In the genomic region with DNA sequence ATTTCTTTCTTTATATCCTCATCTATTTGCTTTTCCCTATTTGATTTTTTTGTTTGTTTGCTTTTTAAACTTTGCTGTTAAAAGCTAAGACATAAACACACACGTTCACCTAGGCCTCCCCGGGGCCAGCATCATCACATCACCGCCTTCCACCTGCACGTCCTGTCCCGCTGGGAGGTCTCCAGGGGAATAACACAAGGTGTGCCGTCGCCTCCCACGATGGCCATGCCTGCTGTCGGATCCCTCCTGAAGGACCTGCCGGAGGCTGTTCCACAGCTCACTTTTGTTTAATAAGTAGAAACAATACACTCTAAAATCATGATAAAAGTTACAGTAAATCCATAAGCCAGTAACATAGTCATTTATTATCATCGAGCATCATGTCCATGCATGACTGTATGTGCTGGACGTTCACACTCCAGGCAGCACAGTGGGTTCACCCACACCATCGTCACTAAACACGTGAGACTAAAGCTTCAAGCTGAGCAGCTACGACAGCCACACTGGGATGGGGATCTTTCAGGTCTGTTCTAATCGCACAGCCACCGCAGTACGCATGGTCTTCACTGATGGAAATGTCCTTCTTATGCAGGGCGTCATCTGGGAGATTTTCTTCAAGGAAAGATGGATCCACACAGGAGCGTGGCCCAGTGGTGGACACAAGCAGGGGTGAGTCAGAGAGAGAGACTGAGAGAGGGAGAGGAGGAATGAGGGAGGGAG, we compare ENCODE assay signal across 23 cellular contexts. TPM values are rescaled to one million over a fixed set of nuclear protein-coding genes. Genes with fewer than 3 reads are reported as not detected.
DNase-seq lines count a peak whose midpoint lies in the region; ATAC-seq and TF ChIP-seq lines count a peak whose summit lies in the region.
"Had no signal": no experiment of that assay in that cellular context is flagged by ENCODE, and none has a peak within 500 bp of the region (broad histone marks: within the 10 kb centered on the region; RNA-seq: fewer than 3 reads in every experiment).

No MANE protein-coding gene starts in this region.

- intact Hi-C loops in testis (cut with DNase I; ENCODE audit: low total_unique reads): no loop called here
- intact Hi-C loops in MCF 10A (cut with micrococcal nuclease): no loop called here

- POLR2A ChIA-PET in HEK293 (lab: Yijun Ruan, JAX) (no interaction called here), MCF 10A (lab: Yijun Ruan, JAX) (no interaction called here)
- POLR2A ChIA-PET in naive thymus-derived CD8-positive, alpha-beta T cell (lab: Charles Lee): no interaction called here

- CTCF ChIA-PET in HEK293 (lab: Yijun Ruan, JAX): no interaction called here
- CTCF ChIA-PET in MCF 10A (lab: Yijun Ruan, JAX): interaction anchor here (0.6 to 1.0 kb wide), 2 partner anchors 35 to 676 kb away, joined by 3 to 4 read pairs; no protein-coding TSS in a partner anchor

- H3K4me3 Mint-ChIP-seq in brain: peak overlapping the region in 3 of 5 experiments; percentile 26 to 97 (median 59)
- peak overlapping the region in 6 of 10 donors; percentile 15 to 48 (median 30) for H3K4me3 Mint-ChIP-seq in naive thymus-derived CD8-positive, alpha-beta T cell
- no peak overlapping the region for H3K4me3 Mint-ChIP-seq in MCF 10A (ENCODE audit: unreplicated experiment)
- H3K4me3 Mint-ChIP-seq: H9 had no signal

- no peak for ATAC-seq in naive thymus-derived CD8-positive, alpha-beta T cell
- ATAC-seq in HG02981 (IDR thresholded peaks at IDR 0.05; ENCODE audit: unreplicated experiment): no peak
- ATAC-seq: HepG2, K562 had no signal

- H3K4me3 ChIP-seq in HEK293 (ENCODE audit: low read depth, low read length): no peak overlapping the region
- no peak overlapping the region for H3K4me3 ChIP-seq in testis
- H3K4me3 ChIP-seq: BLaER1 treated with 17β-estradiol and CSF1 and Interleukin-3, amounts not matched to agents 10 nM and 100 nM; K562; Peyer's patch; SJSA1 had no signal

- H3K27ac Mint-ChIP-seq in brain (peak overlapping the region in 1 of 5 experiments; percentile 85), MCF 10A (ENCODE audit: low read depth, unreplicated experiment) (no peak overlapping the region)
- no peak overlapping the region for H3K27ac Mint-ChIP-seq in naive thymus-derived CD8-positive, alpha-beta T cell
- H3K27ac Mint-ChIP-seq: CD4-positive, alpha-beta memory T cell; H9 had no signal

- H3K27me3 ChIP-seq in testis: no peaks in the 10 kb centered on the region
- H3K27me3 ChIP-seq: SJSA1 had no signal

- whole genome bisulfite sequencing in testis, 2 donors: 85 to 86% methylated on average over 20 of the region's 20 CpGs

- H3K4me1 ChIP-seq in HEK293 (ENCODE audit: control insufficient read depth, insufficient read depth, low read length) (peaks cover 2% of the 10 kb centered on the region; the same call in 1 of the 2 replicates), testis (peaks cover 22% of the 10 kb centered on the region)
- H3K4me1 ChIP-seq: Caco-2, SJSA1 had no signal

- TF ChIP-seq CTCF in HEK293 (tag by site-specific recombination; IDR thresholded peaks at IDR 0.05) (no peak), brain (conservative IDR thresholded peaks at IDR 0.05) (no peak), testis (IDR thresholded peaks at IDR 0.05) (no peak), MCF 10A (IDR thresholded peaks at IDR 0.05; ENCODE audit: unreplicated experiment) (no peak)

- H3K4me1 Mint-ChIP-seq in brain (peaks cover 48% of the 10 kb centered on the region), MCF 10A (ENCODE audit: insufficient read depth, unreplicated experiment) (peaks cover 7% of the 10 kb centered on the region)
- H3K4me1 Mint-ChIP-seq in naive thymus-derived CD8-positive, alpha-beta T cell: peaks cover 2 to 24% (median 14%) of the 10 kb centered on the region in 4 donors

- DNase-seq in naive thymus-derived CD8-positive, alpha-beta T cell: no peak
- DNase-seq in testis (peak; percentile 9), germinal center (ENCODE audit: low spot score) (no peak), MCF 10A (ENCODE audit: unreplicated experiment) (no peak)
- DNase-seq: Caco-2; CD4-positive, alpha-beta memory T cell; DMS 273 treated with DMSO at 0.1 percent for 48 hours; DMS79 treated with DMSO at 0.1 percent for 48 hours; H9; NCI-H1436 treated with DMSO at 0.1 percent for 48 hours; NCI-H2029; NCI-H2171; NCI-H524; NK-92 treated with Interleukin-12 subunit alpha and Interleukin-12 subunit beta, amount 100 ng/mL, for 24 hours had no signal

- BruUV-seq in MCF 10A (replicated peaks; lab: Mats Ljungman, UMichigan): no TSS peak

- TF ChIP-seq POLR2A in testis (IDR thresholded peaks at IDR 0.05): no peak

- H3K9me3 ChIP-seq in HEK293 (ENCODE audit: control insufficient read depth, insufficient read depth, low read depth, low read length): no peaks in the 10 kb centered on the region
- H3K9me3 ChIP-seq in testis: no peaks in the 10 kb centered on the region
- H3K9me3 ChIP-seq: Caco-2, Peyer's patch, SJSA1 had no signal

- H3K36me3 Mint-ChIP-seq in brain (peaks cover 5% of the 10 kb centered on the region), MCF 10A (ENCODE audit: insufficient read depth, unreplicated experiment) (no peaks in the 10 kb centered on the region)
- peaks cover 0 to 5% (median 0%) of the 10 kb centered on the region in 3 donors for H3K36me3 Mint-ChIP-seq in naive thymus-derived CD8-positive, alpha-beta T cell

- H3K27me3 Mint-ChIP-seq in brain (no peaks in the 10 kb centered on the region), MCF 10A (ENCODE audit: insufficient read depth, unreplicated experiment) (peaks cover 72% of the 10 kb centered on the region)
- H3K27me3 Mint-ChIP-seq in naive thymus-derived CD8-positive, alpha-beta T cell: peaks cover 25 to 67% (median 47%) of the 10 kb centered on the region in 5 donors

- H3K27ac ChIP-seq in HEK293 (ENCODE audit: extremely low read depth, low read depth, low read length) (no peak overlapping the region), testis (no peak overlapping the region)
- H3K27ac ChIP-seq: BLaER1 treated with 17β-estradiol and CSF1 and Interleukin-3, amounts not matched to agents 10 nM and 100 nM; HL-60; Peyer's patch; SJSA1 had no signal

- no peaks in the 10 kb centered on the region for H3K36me3 ChIP-seq in HEK293 (ENCODE audit: control insufficient read depth in 2 of 2, insufficient read depth in 1 of 2, low read length in 2 of 2)
- H3K36me3 ChIP-seq in testis (ENCODE audit: low read depth, missing control alignments): no peaks in the 10 kb centered on the region
- H3K36me3 ChIP-seq: BLaER1 treated with 17β-estradiol and CSF1 and Interleukin-3, amounts not matched to agents 10 nM and 100 nM; Peyer's patch; SJSA1 had no signal

- H3K9me3 Mint-ChIP-seq in brain: peaks cover 0 to 70% (median 2%) of the 10 kb centered on the region in 5 experiments
- peaks cover 0 to 8% (median 0%) of the 10 kb centered on the region in 9 donors for H3K9me3 Mint-ChIP-seq in naive thymus-derived CD8-positive, alpha-beta T cell
- H3K9me3 Mint-ChIP-seq in MCF 10A (ENCODE audit: unreplicated experiment): no peaks in the 10 kb centered on the region

TF ChIP-seq in HEK293, 187 proteins besides CTCF, POLR2A, EP300 and RAD21:
- no peak for TF ChIP-seq ZNF121 (tag by site-specific recombination; IDR thresholded peaks at IDR 0.05)
- 0 out of 2 replicates have a peak, but pooled peaks have one; percentile 21 for TF ChIP-seq GLIS1 (tag by site-specific recombination; IDR thresholded peaks at IDR 0.05)
- TF ChIP-seq ZNF354C (tag by site-specific recombination; IDR thresholded peaks at IDR 0.05; ENCODE audit: borderline replicate concordance, low read depth): no peak

RNA-seq across cellular contexts. Expression of gene RIMBP2, which starts 3.6 kb away (rescaled TPM):
- 15.0 TPM for polyA plus RNA-seq in brain (ENCODE audit: insufficient read depth, low read depth, low replicate concordance)
- total RNA-seq in naive thymus-derived CD8-positive, alpha-beta T cell: not detected
- polyA plus RNA-seq in naive thymus-derived CD8-positive, alpha-beta T cell: not detected
- 10 to 100 TPM in 1 of 2 donors, 1 to 10 TPM in 1; 8.0 to 10.0 TPM for total RNA-seq in testis
- polyA plus RNA-seq in testis (ENCODE audit: insufficient read depth, low read depth, low replicate concordance): 8.7 TPM
- total RNA-seq in MCF 10A (2022): not detected in 2 replicates
- total RNA-seq: Caco-2, HepG2, K562 had no signal
- polyA plus RNA-seq: CD4-positive, alpha-beta memory T cell; K562 had no signal
